19 cellular contexts compared by ENCODE assay signal in the genomic region with DNA sequence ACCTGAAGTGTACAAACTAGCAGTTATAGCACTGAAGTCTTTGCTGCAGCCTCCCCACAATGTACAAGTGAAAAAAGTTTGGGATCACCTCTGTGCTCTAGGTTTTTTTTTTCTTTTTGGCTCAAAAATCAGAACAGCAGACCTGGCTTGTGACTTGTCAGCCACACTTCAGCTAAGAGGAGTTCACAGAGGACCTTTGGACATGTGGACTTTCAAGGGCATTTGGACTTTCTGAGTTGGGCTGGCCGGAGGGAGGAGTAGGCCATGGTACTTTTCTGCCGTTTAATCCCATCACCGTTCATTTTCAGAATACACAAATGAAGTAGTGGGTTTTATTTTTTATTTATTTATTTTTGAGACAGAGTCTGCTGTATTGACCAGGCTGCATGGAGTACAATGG. TPM values are rescaled to one million over a fixed set of nuclear protein-coding genes. Genes with fewer than 3 reads are reported as not detected.
DNase-seq lines count a peak whose midpoint lies in the region; ATAC-seq, FAIRE-seq and TF ChIP-seq lines count a peak whose summit lies in the region.
"Had no signal": no experiment of that assay in that cellular context is flagged by ENCODE, and none has a peak within 500 bp of the region (broad histone marks: within the 10 kb centered on the region; RNA-seq: fewer than 3 reads in every experiment).

No MANE protein-coding gene starts in this region.

- FAIRE-seq in HepG2 (lab: Jason Lieb, UNC): peak; percentile 37
- FAIRE-seq: A549, GM12892, GM18507, HTR-8/SVneo had no signal

- no peak for TF ChIP-seq RAD21 in HepG2 (CRISPR knock-in tag; IDR thresholded peaks at IDR 0.05)

- CTCF ChIA-PET in HepG2 (lab: Yijun Ruan, JAX; ENCODE audit: low intra/inter-chr PET ratio, low total read pairs): no interaction called here

- TF ChIP-seq CTCF in right atrium auricular region (IDR thresholded peaks at IDR 0.05): no peak
- TF ChIP-seq CTCF in left ventricle myocardium inferior (IDR thresholded peaks at IDR 0.05; ENCODE audit: borderline replicate concordance): no peak
- no peak for TF ChIP-seq CTCF in HepG2 (CRISPR knock-in tag; IDR thresholded peaks at IDR 0.05)

- H3K79me2 ChIP-seq in HepG2 (ENCODE audit: insufficient read depth, low read length): no peaks in the 10 kb centered on the region

- no peak overlapping the region for H3K9ac ChIP-seq in HepG2 (ENCODE audit: insufficient read depth, low read depth, low read length)
- H3K9ac ChIP-seq: BLaER1, GM23248 had no signal

- H3K4me3 ChIP-seq in right atrium auricular region (no peak overlapping the region), left ventricle myocardium inferior (no peak overlapping the region), HepG2 (replicated peaks in 1 of 3; ENCODE audit: insufficient read depth in 1 of 3, low read depth in 2 of 3, low read length in 3 of 3) (no peak overlapping the region)
- H3K4me3 ChIP-seq: A549, BLaER1, GM23248, HAP-1 had no signal

- no peak for TF ChIP-seq EP300 in HepG2 (IDR thresholded peaks at IDR 0.05; ENCODE audit: low read depth in 2 of 2, low read length in 2 of 2)
- TF ChIP-seq EP300 in HepG2 (CRISPR knock-in tag; IDR thresholded peaks at IDR 0.05; ENCODE audit: borderline replicate concordance): no peak

- ATAC-seq in Right ventricle myocardium inferior (peak; percentile 76), HepG2 (peak; percentile 83), HG02840 (IDR thresholded peaks at IDR 0.05; ENCODE audit: low FRiP score, unreplicated experiment) (no peak)
- ATAC-seq: A549 had no signal

- TF ChIP-seq POLR2A in HepG2 (IDR thresholded peaks at IDR 0.05; ENCODE audit: insufficient read depth in 1 of 2, low read depth in 2 of 2, low read length in 2 of 2): no peak

- no peaks in the 10 kb centered on the region for H4K20me1 ChIP-seq in HepG2 (ENCODE audit: insufficient read depth, low read length)
- H4K20me1 ChIP-seq: BLaER1 had no signal

- DNase-seq in Right ventricle myocardium inferior (ENCODE audit: missing footprints): no peak
- DNase-seq in right atrium auricular region (ENCODE audit: low spot score): no peak
- DNase-seq in left ventricle myocardium inferior: no peak
- DNase-seq in HepG2 (ENCODE audit: low spot score): peak; percentile 51
- no peak for DNase-seq in activated gamma-delta T cell (lab: John Stamatoyannopoulos, UW)
- DNase-seq in NCI-H146 (lab: John Stamatoyannopoulos, UW): no peak
- DNase-seq: CD4-positive, alpha-beta memory T cell; DMS153; DMS79; GDM1; GM23248 had no signal

- in situ Hi-C loops in HepG2 (cut with HindIII; ENCODE audit: extremely low pct_ligation_motif_present, low pct_unique_long_range_greater_than_20kb): no loop called here

- POLR2A ChIA-PET in HepG2 (lab: Yijun Ruan, JAX): interaction anchor here (1.4 kb wide), 1 partner anchor 22 kb away, joined by 4 read pairs; a partner anchor contains a TSS

- WGBS in HepG2 (ENCODE audit: low lambda C conversion rate): 0% methylated on average over 3 of the region's 3 CpGs

- no TSS peak for BruUV-seq in HepG2 (replicated peaks; lab: Mats Ljungman, UMichigan)

- no peaks in the 10 kb centered on the region for H3K27me3 ChIP-seq in right atrium auricular region
- H3K27me3 ChIP-seq in left ventricle myocardium inferior (ENCODE audit: low read depth): no peaks in the 10 kb centered on the region
- no peaks in the 10 kb centered on the region; a peak in 1 of 5 replicates for H3K27me3 ChIP-seq in HepG2 (ENCODE audit: control insufficient read depth in 1 of 2, insufficient read depth in 2 of 2, low read length in 2 of 2)
- H3K27me3 ChIP-seq: BLaER1 had no signal

- H3K27ac ChIP-seq in right atrium auricular region (peak overlapping the region in 1 of 2 donors; percentile 68), left ventricle myocardium inferior (replicated peaks) (peak overlapping the region; percentile 50), HepG2 (ENCODE audit: extremely low read length, insufficient read depth, low read length) (peak overlapping the region; percentile 5)
- H3K27ac ChIP-seq: 22Rv1, A549, BLaER1, GM23248 had no signal

- no peak overlapping the region for H2AFZ ChIP-seq in HepG2 (ENCODE audit: low read length)
- H2AFZ ChIP-seq: GM23248 had no signal

- H3K9me3 ChIP-seq in right atrium auricular region (no peaks in the 10 kb centered on the region), left ventricle myocardium inferior (replicated peaks) (no peaks in the 10 kb centered on the region), HepG2 (ENCODE audit: low read length) (no peaks in the 10 kb centered on the region)
- H3K9me3 ChIP-seq: A549, HAP-1 had no signal

- H3K4me1 ChIP-seq in right atrium auricular region (peaks cover 0 to 3% of the 10 kb centered on the region in 2 donors), left ventricle myocardium inferior (peaks cover 9% of the 10 kb centered on the region), HepG2 (ENCODE audit: insufficient read depth, low read length) (peaks cover 33% of the 10 kb centered on the region)
- H3K4me1 ChIP-seq: A549, HAP-1 had no signal

- intact Hi-C loops in Right ventricle myocardium inferior (cut with DNase I): no loop called here
- intact Hi-C loops in left ventricle myocardium inferior (cut with micrococcal nuclease): no loop called here
- intact Hi-C loops in HepG2 (cut with micrococcal nuclease; ENCODE audit: unreplicated experiment): no loop called here

- no peaks in the 10 kb centered on the region for H3K36me3 ChIP-seq in right atrium auricular region
- no peaks in the 10 kb centered on the region for H3K36me3 ChIP-seq in left ventricle myocardium inferior
- no peaks in the 10 kb centered on the region for H3K36me3 ChIP-seq in HepG2 (replicated peaks in 1 of 2; ENCODE audit: control insufficient read depth in 1 of 2, insufficient read depth in 2 of 2, low read length in 2 of 2)
- H3K36me3 ChIP-seq: BLaER1, HAP-1 had no signal

- peak overlapping the region; percentile 48 for H3K4me2 ChIP-seq in HepG2 (ENCODE audit: low read depth, low read length)
- H3K4me2 ChIP-seq: A549 had no signal

TF ChIP-seq in HepG2, 621 proteins besides CTCF, POLR2A, EP300 and RAD21 (continues in another document):
- TF ChIP-seq SATB2 (CRISPR knock-in tag; IDR thresholded peaks at IDR 0.05): no peak
- TF ChIP-seq, protein P1, sequence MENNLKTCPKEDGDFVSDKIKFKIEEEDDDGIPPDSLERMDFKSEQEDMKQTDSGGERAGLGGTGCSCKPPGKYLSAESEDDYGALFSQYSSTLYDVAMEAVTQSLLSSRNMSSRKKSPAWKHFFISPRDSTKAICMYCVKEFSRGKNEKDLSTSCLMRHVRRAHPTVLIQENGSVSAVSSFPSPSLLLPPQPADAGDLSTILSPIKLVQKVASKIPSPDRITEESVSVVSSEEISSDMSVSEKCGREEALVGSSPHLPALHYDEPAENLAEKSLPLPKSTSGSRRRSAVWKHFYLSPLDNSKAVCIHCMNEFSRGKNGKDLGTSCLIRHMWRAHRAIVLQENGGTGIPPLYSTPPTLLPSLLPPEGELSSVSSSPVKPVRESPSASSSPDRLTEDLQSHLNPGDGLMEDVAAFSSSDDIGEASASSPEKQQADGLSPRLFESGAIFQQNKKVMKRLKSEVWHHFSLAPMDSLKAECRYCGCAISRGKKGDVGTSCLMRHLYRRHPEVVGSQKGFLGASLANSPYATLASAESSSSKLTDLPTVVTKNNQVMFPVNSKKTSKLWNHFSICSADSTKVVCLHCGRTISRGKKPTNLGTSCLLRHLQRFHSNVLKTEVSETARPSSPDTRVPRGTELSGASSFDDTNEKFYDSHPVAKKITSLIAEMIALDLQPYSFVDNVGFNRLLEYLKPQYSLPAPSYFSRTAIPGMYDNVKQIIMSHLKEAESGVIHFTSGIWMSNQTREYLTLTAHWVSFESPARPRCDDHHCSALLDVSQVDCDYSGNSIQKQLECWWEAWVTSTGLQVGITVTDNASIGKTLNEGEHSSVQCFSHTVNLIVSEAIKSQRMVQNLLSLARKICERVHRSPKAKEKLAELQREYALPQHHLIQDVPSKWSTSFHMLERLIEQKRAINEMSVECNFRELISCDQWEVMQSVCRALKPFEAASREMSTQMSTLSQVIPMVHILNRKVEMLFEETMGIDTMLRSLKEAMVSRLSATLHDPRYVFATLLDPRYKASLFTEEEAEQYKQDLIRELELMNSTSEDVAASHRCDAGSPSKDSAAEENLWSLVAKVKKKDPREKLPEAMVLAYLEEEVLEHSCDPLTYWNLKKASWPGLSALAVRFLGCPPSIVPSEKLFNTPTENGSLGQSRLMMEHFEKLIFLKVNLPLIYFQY (CRISPR knock-in tag; IDR thresholded peaks at IDR 0.05; ENCODE audit: borderline replicate concordance): 0 out of 2 replicates have a peak, but pooled peaks have one; percentile 19
- TF ChIP-seq ZNF430 (CRISPR knock-in tag; IDR thresholded peaks at IDR 0.05): 0 out of 2 replicates have a peak, but pooled peaks have one; percentile 31
- TF ChIP-seq NCOR1 (IDR thresholded peaks at IDR 0.05; ENCODE audit: borderline replicate concordance, low read length): peak; percentile 39
- TF ChIP-seq REL (CRISPR knock-in tag; conservative IDR thresholded peaks at IDR 0.05): no peak

RNA-seq across cellular contexts. Expression of a gene that starts 21.9 kb away (rescaled TPM):
- 6.4 TPM for total RNA-seq in Right ventricle myocardium inferior
- 10 to 100 TPM in 1 of 2 donors, 1 to 10 TPM in 1; 9.2 to 12.0 TPM for total RNA-seq in right atrium auricular region
- 5.6 TPM for total RNA-seq in left ventricle myocardium inferior
- 32.7 and 56.4 TPM in 2 replicates for total RNA-seq in HepG2 (2016; rRNA removed; fragmentation: Illumina TruSeq; extraction: Trizol)
- total RNA-seq in HepG2 (2016; cell fraction: cytosol; rRNA removed; fragmentation: Illumina TruSeq; extraction: Trizol; ENCODE audit: low read depth): 7.5 and 7.6 TPM in 2 replicates
- total RNA-seq in HepG2 (2016; cell fraction: insoluble cytoplasmic fraction; rRNA removed; fragmentation: Illumina TruSeq; extraction: Trizol): 31.4 and 60.5 TPM in 2 replicates
- total RNA-seq in HepG2 (2016; cell fraction: membrane; rRNA removed; fragmentation: Illumina TruSeq; extraction: Trizol): 11.4 and 13.4 TPM in 2 replicates
- total RNA-seq in HepG2 (2016; cell fraction: nucleus; rRNA removed; fragmentation: Illumina TruSeq; extraction: Trizol): 67.4 and 69.7 TPM in 2 replicates
- polyA plus RNA-seq in HepG2 (2011; rRNA removed): 72.1 and 82.5 TPM in 2 replicates
- polyA plus RNA-seq in HepG2 (2011; cell fraction: cytosol; rRNA removed): 46.4 and 61.1 TPM in 2 replicates
- 118 and 139 TPM in 2 replicates for polyA plus RNA-seq in HepG2 (2011; cell fraction: nucleus; rRNA removed)
- polyA plus RNA-seq in HepG2 (2012): 67.2 and 80.7 TPM in 2 replicates
- polyA plus RNA-seq in HepG2 (2016; cell fraction: cytosol; fragmentation: Illumina TruSeq; extraction: Trizol; ENCODE audit: low read depth): 3.7 and 4.3 TPM in 2 replicates
- 26.4 and 27.5 TPM in 2 replicates for polyA plus RNA-seq in HepG2 (2016; cell fraction: insoluble cytoplasmic fraction; fragmentation: Illumina TruSeq; extraction: Trizol; ENCODE audit: low read depth)
- polyA plus RNA-seq in HepG2 (2016; cell fraction: membrane; fragmentation: Illumina TruSeq; extraction: Trizol; ENCODE audit: low read depth): 6.5 TPM in 2 replicates
- polyA plus RNA-seq in HepG2 (2016; cell fraction: nucleus; fragmentation: Illumina TruSeq; extraction: Trizol; ENCODE audit: insufficient read depth, low read depth): 88.2 and 99.1 TPM in 2 replicates
- 45.1 and 203 TPM in 2 replicates for polyA minus RNA-seq in HepG2 (2011; rRNA and poly(A)+ RNA removed; ENCODE audit: low replicate concordance)
- polyA minus RNA-seq in HepG2 (2011; cell fraction: cytosol; rRNA and poly(A)+ RNA removed): 54.1 and 66.6 TPM in 2 replicates
- polyA minus RNA-seq in HepG2 (2011; cell fraction: nucleus; rRNA and poly(A)+ RNA removed): 68.9 and 74.5 TPM in 2 replicates
